Comparison of ENCODE assay signal across 21 cellular contexts in the genomic region with DNA sequence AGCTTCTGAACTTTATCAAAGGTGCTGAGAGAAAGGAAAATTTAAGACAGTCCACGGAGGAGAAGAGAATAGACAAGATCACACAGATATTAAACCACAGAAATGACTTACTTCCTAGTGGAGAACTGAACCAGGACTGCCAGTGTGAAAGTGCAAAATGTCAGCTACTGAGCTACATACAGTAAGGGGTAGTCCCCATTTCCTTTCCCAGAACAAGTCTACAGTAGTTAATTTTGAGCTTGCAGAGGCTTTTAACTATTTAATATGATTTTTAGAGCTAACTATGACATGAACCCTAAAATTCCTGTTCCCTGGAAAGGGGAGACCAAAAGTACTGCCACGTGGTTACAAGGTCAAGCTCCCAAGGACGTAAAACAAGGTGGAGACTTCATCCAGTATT. TPM values are rescaled to one million over a fixed set of nuclear protein-coding genes. Genes with fewer than 3 reads are reported as not detected.
DNase-seq lines count a peak whose midpoint lies in the region; ATAC-seq and TF ChIP-seq lines count a peak whose summit lies in the region.
"Had no signal": no experiment of that assay in that cellular context is flagged by ENCODE, and none has a peak within 500 bp of the region (broad histone marks: within the 10 kb centered on the region; RNA-seq: fewer than 3 reads in every experiment).

No MANE protein-coding gene starts in this region.

- H3K9me3 ChIP-seq in T-helper 17 cell (ENCODE audit: control insufficient read depth, low read length, poor library complexity, severe bottlenecking) = no peaks in the 10 kb centered on the region

- no peak overlapping the region for H3K27ac Mint-ChIP-seq in T-helper 2 cell treated with Interferon-gamma antibody and Interleukin-4, amounts not matched to agents 5 μg/mL and 100 μg/mL, for 36 hours
- H3K27ac Mint-ChIP-seq in T-helper 17 cell (no peak overlapping the region), mesothelial cell of epicardium (peak overlapping the region; percentile 16)
- H3K27ac Mint-ChIP-seq: IgD-negative memory B cell, nephron progenitor cell, progenitor cell of endocrine pancreas had no signal

- H3K36me3 Mint-ChIP-seq in T-helper 2 cell treated with Interferon-gamma antibody and Interleukin-4, amounts not matched to agents 5 μg/mL and 100 μg/mL, for 36 hours (ENCODE audit: low read depth) = peaks cover 61% of the 10 kb centered on the region
- H3K36me3 Mint-ChIP-seq in T-helper 17 cell (ENCODE audit: low read depth) = peaks cover 5% of the 10 kb centered on the region
- peaks cover 30% of the 10 kb centered on the region for H3K36me3 Mint-ChIP-seq in mesothelial cell of epicardium

- peaks cover 22% of the 10 kb centered on the region for H3K4me1 Mint-ChIP-seq in T-helper 2 cell treated with Interferon-gamma antibody and Interleukin-4, amounts not matched to agents 5 μg/mL and 100 μg/mL, for 36 hours (ENCODE audit: low read depth)
- H3K4me1 Mint-ChIP-seq in T-helper 17 cell = peaks cover 35% of the 10 kb centered on the region
- peaks cover 6% of the 10 kb centered on the region for H3K4me1 Mint-ChIP-seq in mesothelial cell of epicardium
- H3K4me1 Mint-ChIP-seq: nephron progenitor cell had no signal

- DNase-seq in T-helper 2 cell treated with Interferon-gamma antibody and Interleukin-4, amounts not matched to agents 5 μg/mL and 100 μg/mL, for 36 hours (ENCODE audit: low spot score) = no peak
- no peak for DNase-seq in T-helper 2 cell
- no peak for DNase-seq in T-helper 17 cell
- DNase-seq in mesothelial cell of epicardium (ENCODE audit: low spot score in 2 of 2, unreplicated experiment in 2 of 2) = no peak
- DNase-seq in NCI-H2029 (lab: John Stamatoyannopoulos, UW) = no peak
- DNase-seq: 8988T; anterior cingulate cortex; effector CD8-positive, alpha-beta T cell; GDM1; head of caudate nucleus; mammary epithelial cell; NCI-H1092; nephron progenitor cell; Right ventricle myocardium superior; T-helper 1 cell had no signal

- peak overlapping the region; percentile 19 for H3K4me3 Mint-ChIP-seq in T-helper 2 cell treated with Interferon-gamma antibody and Interleukin-4, amounts not matched to agents 5 μg/mL and 100 μg/mL, for 36 hours
- peak overlapping the region; percentile 13 for H3K4me3 Mint-ChIP-seq in T-helper 17 cell
- no peak overlapping the region for H3K4me3 Mint-ChIP-seq in mesothelial cell of epicardium
- H3K4me3 Mint-ChIP-seq: nephron progenitor cell had no signal

- no peak for TF ChIP-seq CTCF in mesothelial cell of epicardium (IDR thresholded peaks at IDR 0.05; ENCODE audit: unreplicated experiment)

- H3K27me3 Mint-ChIP-seq in T-helper 2 cell treated with Interferon-gamma antibody and Interleukin-4, amounts not matched to agents 5 μg/mL and 100 μg/mL, for 36 hours (ENCODE audit: low read depth) = no peaks in the 10 kb centered on the region
- H3K27me3 Mint-ChIP-seq in T-helper 17 cell (no peaks in the 10 kb centered on the region), mesothelial cell of epicardium (ENCODE audit: low read depth) (no peaks in the 10 kb centered on the region)
- H3K27me3 Mint-ChIP-seq: IgD-negative memory B cell, progenitor cell of endocrine pancreas had no signal

- H3K9me3 Mint-ChIP-seq in T-helper 2 cell treated with Interferon-gamma antibody and Interleukin-4, amounts not matched to agents 5 μg/mL and 100 μg/mL, for 36 hours = peaks cover 25% of the 10 kb centered on the region
- peaks cover 32% of the 10 kb centered on the region for H3K9me3 Mint-ChIP-seq in mesothelial cell of epicardium

- ATAC-seq in GM18907 (IDR thresholded peaks at IDR 0.05; ENCODE audit: unreplicated experiment) = peak; percentile 45
- no peak for ATAC-seq in T-helper 17 cell
- no peak for ATAC-seq in HG03196 (IDR thresholded peaks at IDR 0.05; ENCODE audit: unreplicated experiment)
- no peak for ATAC-seq in GM21576 (IDR thresholded peaks at IDR 0.05; ENCODE audit: unreplicated experiment)
- ATAC-seq: activated CD4-positive, CD25-positive, alpha-beta regulatory T cell treated with anti-CD3 and anti-CD28 coated beads, Interleukin-2, amount 50 U/mL, for 24 hours had no signal

RNA-seq across cellular contexts. Expression of a gene that starts 45.1 kb away (rescaled TPM):
- total RNA-seq in T-helper 17 cell (10 to 100 TPM; 87.6 to 95.6 TPM), mesothelial cell of epicardium (20.6 to 23.5 TPM (median 23.1 TPM) in 3 replicates)

RNA-seq across cellular contexts. Expression of a gene that starts 58.2 kb away (rescaled TPM):
- total RNA-seq in T-helper 17 cell (not detected), mesothelial cell of epicardium (0.20 to 0.50 TPM (median 0.47 TPM) in 3 replicates)
- total RNA-seq: mammary epithelial cell had no signal
